In genomic region chr3:129684270-129684669, GRCh38 we compare ENCODE assay signal across 1 cellular context.
TF ChIP-seq lines count a peak whose summit lies in the region.

No MANE protein-coding gene starts in this region.

TF ChIP-seq in HepG2, 621 proteins besides CTCF, POLR2A, EP300 and RAD21 (continued from another document):
- TF ChIP-seq KIAA2018 (CRISPR knock-in tag; IDR thresholded peaks at IDR 0.05; ENCODE audit: borderline replicate concordance): no peak
- TF ChIP-seq GTF2F1 (IDR thresholded peaks at IDR 0.05; ENCODE audit: low read length): no peak
- TF ChIP-seq ZNF232 (CRISPR knock-in tag; IDR thresholded peaks at IDR 0.05; ENCODE audit: borderline replicate concordance): no peak
- no peak for TF ChIP-seq NFE2L1 (CRISPR knock-in tag; IDR thresholded peaks at IDR 0.05; ENCODE audit: borderline replicate concordance)
